In the genomic region with DNA sequence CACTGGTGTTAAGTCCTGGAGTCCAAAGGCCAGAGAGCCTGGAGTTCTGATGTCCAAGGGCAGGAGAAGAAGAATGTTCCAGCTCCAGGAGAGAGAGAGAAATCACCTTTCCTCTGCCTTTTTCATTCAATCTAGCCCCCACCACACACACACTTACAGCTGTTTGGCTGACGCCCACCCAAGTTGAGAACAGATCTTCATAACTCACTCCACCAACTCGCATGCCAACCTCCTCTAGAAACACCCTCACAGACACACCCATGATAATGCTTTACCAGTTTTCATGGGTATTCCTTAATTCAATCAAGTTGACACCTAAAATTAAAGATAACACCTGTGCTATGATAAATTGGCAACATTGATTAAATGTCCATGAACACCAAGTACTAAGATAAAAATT, we compare ENCODE assay signal across 8 cellular contexts. TPM values are rescaled to one million over a fixed set of nuclear protein-coding genes. Genes with fewer than 3 reads are reported as not detected.
"Had no signal": no experiment of that assay in that cellular context is flagged by ENCODE, and none has a peak within 500 bp of the region (broad histone marks: within the 10 kb centered on the region; RNA-seq: fewer than 3 reads in every experiment).

No MANE protein-coding gene starts in this region.

- H3K27ac ChIP-seq: HL-60, KMS-11 had no signal

- H3K4me3 ChIP-seq: K562 had no signal

- DNase-seq: IMR-90, KBM-7, KG1 had no signal

- H3K4me2 ChIP-seq: KMS-11 had no signal

- FAIRE-seq: HepG2, HTR-8/SVneo, K562 had no signal

- ATAC-seq: HepG2, K562 had no signal

RNA-seq across cellular contexts. Expression of gene MNDA, which starts 42.0 kb away (rescaled TPM):
- polyA plus RNA-seq: HepG2, IMR-90 had no signal

RNA-seq across cellular contexts. Expression of gene PYHIN1, which starts 58.2 kb away (rescaled TPM):
- polyA plus RNA-seq: HepG2, IMR-90, K562 had no signal
